8 cellular contexts compared by ENCODE assay signal in genomic region chr7:73234994-73235717, GRCh38.
DNase-seq lines count a peak whose midpoint lies in the region; ATAC-seq and TF ChIP-seq lines count a peak whose summit lies in the region.
"Not testable (repeated sequence)": the region's sequence is repeated elsewhere in the genome, so short reads cannot be mapped to it uniquely, and the experiment has no call there.

No MANE protein-coding gene starts in this region.

- H3K4me3 ChIP-seq in heart right ventricle, result peak overlapping the region in 8 of 10 donors; percentile 22 to 51 (median 43)

- not testable (repeated sequence) for H3K4me1 Mint-ChIP-seq in activated naive CD8-positive, alpha-beta T cell treated with anti-CD3 and anti-CD28 coated beads for 36 hours

- not testable (repeated sequence) for H3K4me1 ChIP-seq in heart right ventricle

- not testable (repeated sequence) for H3K27me3 Mint-ChIP-seq in activated naive CD8-positive, alpha-beta T cell treated with anti-CD3 and anti-CD28 coated beads for 36 hours

- H3K36me3 Mint-ChIP-seq in activated naive CD8-positive, alpha-beta T cell treated with anti-CD3 and anti-CD28 coated beads for 36 hours, result not testable (repeated sequence)

- not testable (repeated sequence) for H3K27ac Mint-ChIP-seq in activated naive CD8-positive, alpha-beta T cell treated with anti-CD3 and anti-CD28 coated beads for 36 hours

- not testable (repeated sequence) for H3K9me3 Mint-ChIP-seq in activated naive CD8-positive, alpha-beta T cell treated with anti-CD3 and anti-CD28 coated beads for 36 hours

- H3K27me3 ChIP-seq in heart right ventricle, result not testable (repeated sequence)

- ATAC-seq in GM18502 (IDR thresholded peaks at IDR 0.05; ENCODE audit: poor library complexity, unreplicated experiment) (peak; percentile 91), GM21825 (IDR thresholded peaks at IDR 0.05; ENCODE audit: unreplicated experiment) (peak; percentile 85), HG03439 (IDR thresholded peaks at IDR 0.05; ENCODE audit: unreplicated experiment) (peak; percentile 90), heart right ventricle (peak; percentile 96 to 99 (median 98))

- H3K27ac ChIP-seq in heart right ventricle, result not testable (repeated sequence)

- H3K9me3 ChIP-seq in heart right ventricle, result not testable (repeated sequence)

- not testable (repeated sequence) for H3K4me3 Mint-ChIP-seq in activated naive CD8-positive, alpha-beta T cell treated with anti-CD3 and anti-CD28 coated beads for 36 hours

- H3K36me3 ChIP-seq in heart right ventricle, result not testable (repeated sequence)

- TF ChIP-seq CTCF in heart right ventricle (IDR thresholded peaks at IDR 0.05), result not testable (repeated sequence)

- 0% methylated on average over 2 to 15 of the region's 72 CpGs for WGBS in heart right ventricle, 2 donors

- peak; percentile 85 to 89 for DNase-seq in activated CD4-positive, alpha-beta T cell treated with anti-CD3 and anti-CD28 coated beads for 24 hours (ENCODE audit: low read depth in 2 of 2)
- peak; percentile 90 for DNase-seq in activated naive CD8-positive, alpha-beta T cell treated with anti-CD3 and anti-CD28 coated beads for 36 hours
- peak; percentile 92 to 94 for DNase-seq in heart right ventricle
- peak; percentile 98 for DNase-seq in posterior vena cava (ENCODE audit: low spot score)
- DNase-seq in stimulated activated CD8-positive, alpha-beta memory T cell treated with anti-CD3 and anti-CD28 coated beads, Interleukin-7, amount 100 ng/mL, for 24 hours (ENCODE audit: low read depth), result peak; percentile 76

- intact Hi-C loops in heart right ventricle (cut with DNase I); posterior vena cava (cut with DNase I): not testable (repeated sequence)
